ENCODE assay signal across 13 cellular contexts in the genomic region with DNA sequence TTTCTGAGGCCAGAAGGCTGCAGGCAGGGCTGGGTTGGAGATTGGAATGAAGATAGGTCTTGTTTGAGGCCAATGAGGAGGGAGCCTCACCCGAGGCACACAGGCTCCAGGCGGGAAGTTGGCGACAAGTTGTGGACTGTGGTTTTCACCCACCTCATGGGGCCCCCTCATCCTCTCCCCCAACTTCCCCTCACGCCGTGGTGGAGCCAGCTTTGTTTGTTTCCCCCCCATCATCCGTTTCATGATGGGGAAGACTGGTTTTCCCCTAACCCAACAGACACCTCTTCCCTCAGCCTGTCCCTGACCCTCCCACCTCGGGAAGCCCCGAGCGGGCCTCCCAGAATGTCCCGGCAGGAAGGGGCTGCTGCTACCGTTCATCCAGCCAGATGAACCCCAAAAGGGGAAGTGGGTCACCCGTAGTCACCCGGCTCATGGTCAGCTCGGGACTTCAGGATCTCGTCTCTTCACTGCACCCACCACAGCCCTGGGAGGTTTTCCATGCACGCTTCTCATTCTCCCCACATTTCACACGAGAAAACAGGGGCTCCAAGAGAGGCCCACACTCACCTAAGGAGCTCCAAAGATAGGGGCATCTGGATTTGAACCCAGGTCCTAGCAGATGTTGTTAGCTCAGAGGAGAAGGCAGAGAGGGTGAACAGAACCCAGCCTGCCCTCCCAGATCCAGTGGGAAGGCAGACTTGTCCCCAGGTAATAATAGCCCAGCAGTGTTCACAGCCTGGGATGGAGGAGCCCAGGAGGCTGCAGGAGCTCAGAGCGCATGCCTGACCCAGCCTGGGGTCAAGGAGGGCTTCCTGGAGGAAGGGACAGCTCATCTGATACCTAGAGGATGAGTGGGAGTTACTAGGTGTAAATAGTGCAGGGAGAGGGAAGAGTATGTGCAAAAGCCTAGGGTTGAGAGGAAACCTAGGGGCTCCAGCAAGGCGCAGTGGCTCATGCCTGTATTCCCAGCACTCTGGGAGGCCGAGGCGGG. TPM values are rescaled to one million over a fixed set of nuclear protein-coding genes. Genes with fewer than 3 reads are reported as not detected.
A peak's percentile ranks its signal among the peaks of the same experiment; 100 is the strongest.
DNase-seq lines count a peak whose midpoint lies in the region; ATAC-seq and TF ChIP-seq lines count a peak whose summit lies in the region.
"Had no signal": no experiment of that assay in that cellular context is flagged by ENCODE, and none has a peak within 500 bp of the region (broad histone marks: within the 10 kb centered on the region; RNA-seq: fewer than 3 reads in every experiment).

No MANE protein-coding gene starts in this region.

- H3K4me3 ChIP-seq in BLaER1 (peak overlapping the region; percentile 36), adrenal gland (no peak overlapping the region)
- H3K4me3 ChIP-seq: GM23248 had no signal

- H3K9me3 ChIP-seq in BLaER1 (no peaks in the 10 kb centered on the region), adrenal gland (replicated peaks in 1 of 3) (no peaks in the 10 kb centered on the region)

- intact Hi-C loops in adrenal gland (cut with DNase I): loop anchor here in 1 of 2 donors (5.0 kb wide), 2 partner anchors 35 to 120 kb away; no protein-coding TSS in a partner anchor

- no peaks in the 10 kb centered on the region for H3K36me3 ChIP-seq in BLaER1
- H3K36me3 ChIP-seq in adrenal gland (replicated peaks in 1 of 2): no peaks in the 10 kb centered on the region

- peak overlapping the region; percentile 84 for H3K4me2 ChIP-seq in BLaER1

- ATAC-seq in GM19463 (IDR thresholded peaks at IDR 0.05; ENCODE audit: unreplicated experiment) (peak; percentile 30), HG03196 (IDR thresholded peaks at IDR 0.05; ENCODE audit: unreplicated experiment) (no peak), GM18858 (IDR thresholded peaks at IDR 0.05; ENCODE audit: unreplicated experiment) (no peak)

- no peaks in the 10 kb centered on the region for H4K20me1 ChIP-seq in BLaER1

- no peaks in the 10 kb centered on the region for H3K27me3 ChIP-seq in BLaER1
- H3K27me3 ChIP-seq in adrenal gland: no peaks in the 10 kb centered on the region

- no peaks in the 10 kb centered on the region for H3K27me3 Mint-ChIP-seq in T-helper 1 cell treated with Interleukin-12 subunit alpha and Interleukin-12 subunit beta and Interleukin-4 antibody, amounts not matched to agents 30 μg/mL and 1 μg/mL, for 36 hours (ENCODE audit: low read depth)

- H3K4me3 Mint-ChIP-seq in T-helper 1 cell treated with Interleukin-12 subunit alpha and Interleukin-12 subunit beta and Interleukin-4 antibody, amounts not matched to agents 30 μg/mL and 1 μg/mL, for 36 hours: peak overlapping the region; percentile 40
- H3K4me3 Mint-ChIP-seq: CD8-positive, alpha-beta memory T cell had no signal

- H3K9ac ChIP-seq in BLaER1: peak overlapping the region; percentile 52
- H3K9ac ChIP-seq: GM23248 had no signal

- peak overlapping the region; percentile 72 for H3K27ac Mint-ChIP-seq in T-helper 1 cell treated with Interleukin-12 subunit alpha and Interleukin-12 subunit beta and Interleukin-4 antibody, amounts not matched to agents 30 μg/mL and 1 μg/mL, for 36 hours

- peaks cover 45% of the 10 kb centered on the region for H3K4me1 Mint-ChIP-seq in T-helper 1 cell treated with Interleukin-12 subunit alpha and Interleukin-12 subunit beta and Interleukin-4 antibody, amounts not matched to agents 30 μg/mL and 1 μg/mL, for 36 hours (ENCODE audit: low read depth)

- H3K36me3 Mint-ChIP-seq in T-helper 1 cell treated with Interleukin-12 subunit alpha and Interleukin-12 subunit beta and Interleukin-4 antibody, amounts not matched to agents 30 μg/mL and 1 μg/mL, for 36 hours (ENCODE audit: low read depth): peaks cover 2% of the 10 kb centered on the region
- H3K36me3 Mint-ChIP-seq: CD8-positive, alpha-beta memory T cell had no signal

- WGBS in adrenal gland, 4 donors: 57 to 68% (median 60%) methylated on average over 15 to 21 of the region's 21 CpGs

- no peaks in the 10 kb centered on the region for H3K9me3 Mint-ChIP-seq in T-helper 1 cell treated with Interleukin-12 subunit alpha and Interleukin-12 subunit beta and Interleukin-4 antibody, amounts not matched to agents 30 μg/mL and 1 μg/mL, for 36 hours
- H3K9me3 Mint-ChIP-seq: CD8-positive, alpha-beta memory T cell had no signal

- H3K4me1 ChIP-seq in BLaER1 (peaks cover 61% of the 10 kb centered on the region), adrenal gland (replicated peaks in 1 of 2) (peaks cover 26 to 51% of the 10 kb centered on the region in 2 donors)

- DNase-seq in medulla oblongata (ENCODE audit: extremely low spot score): peak; percentile 31
- DNase-seq in adrenal gland: no peak
- DNase-seq in stimulated activated CD4-positive, alpha-beta T cell treated with anti-CD3 and anti-CD28 coated beads, Interleukin-15, amount 100 ng/mL, for 24 hours: no peak
- DNase-seq: GM23248, NCI-H1417 treated with DMSO at 0.1 percent for 48 hours, Right ventricle myocardium superior had no signal

- TF ChIP-seq CTCF in adrenal gland (IDR thresholded peaks at IDR 0.05): no peak

- H3K27ac ChIP-seq in BLaER1: peak overlapping the region; percentile 73
- H3K27ac ChIP-seq in adrenal gland: no peak overlapping the region
- H3K27ac ChIP-seq: GM23248 had no signal

- no peak for TF ChIP-seq POLR2A in adrenal gland (IDR thresholded peaks at IDR 0.05)

RNA-seq across cellular contexts. Expression of gene CEACAM16, which starts 23.5 kb away (rescaled TPM):
- total RNA-seq in adrenal gland: under 1 TPM in 3 of 8 donors, not detected in 5; 0.27 to 0.69 (median 0.30) TPM
- 1 to 10 TPM in 1 of 3 donors, under 1 TPM in 1, not detected in 1; 0.57 to 1.4 TPM for polyA plus RNA-seq in adrenal gland
- total RNA-seq: CD8-positive, alpha-beta memory T cell; GM23248; Right ventricle myocardium superior had no signal
- polyA plus RNA-seq: aorta; CD8-positive, alpha-beta memory T cell; GM23248 had no signal

RNA-seq across cellular contexts. Expression of gene BCL3, which starts 26.1 kb away (rescaled TPM):
- 10 to 100 TPM; 32.3 to 85.1 (median 52.1) TPM for total RNA-seq in adrenal gland
- polyA plus RNA-seq in adrenal gland: 100 to 1,000 TPM in 1 of 3 donors, 10 to 100 TPM in 2; 10.2 to 120 (median 45.9) TPM

RNA-seq across cellular contexts. Expression of gene CEACAM19, which starts 51.1 kb away (rescaled TPM):
- total RNA-seq in adrenal gland: 10 to 100 TPM in 1 of 8 donors, 1 to 10 TPM in 7; 1.6 to 11.0 (median 2.7) TPM
- 10 to 100 TPM in 2 of 3 donors, 1 to 10 TPM in 1; 2.2 to 38.2 (median 26.4) TPM for polyA plus RNA-seq in adrenal gland
- polyA plus RNA-seq: CD8-positive, alpha-beta memory T cell had no signal

RNA-seq across cellular contexts. Expression of gene CBLC, which starts 55.3 kb away (rescaled TPM):
- under 1 TPM in 1 of 8 donors, not detected in 7; 0.14 TPM for total RNA-seq in adrenal gland
- under 1 TPM in 1 of 3 donors, not detected in 2; 0.13 TPM for polyA plus RNA-seq in adrenal gland
- total RNA-seq: aorta; CD8-positive, alpha-beta memory T cell; GM23248; Right ventricle myocardium superior had no signal
- polyA plus RNA-seq: CD8-positive, alpha-beta memory T cell; GM23248 had no signal
